Comparison of ENCODE assay signal across 18 cellular contexts in the genomic region with DNA sequence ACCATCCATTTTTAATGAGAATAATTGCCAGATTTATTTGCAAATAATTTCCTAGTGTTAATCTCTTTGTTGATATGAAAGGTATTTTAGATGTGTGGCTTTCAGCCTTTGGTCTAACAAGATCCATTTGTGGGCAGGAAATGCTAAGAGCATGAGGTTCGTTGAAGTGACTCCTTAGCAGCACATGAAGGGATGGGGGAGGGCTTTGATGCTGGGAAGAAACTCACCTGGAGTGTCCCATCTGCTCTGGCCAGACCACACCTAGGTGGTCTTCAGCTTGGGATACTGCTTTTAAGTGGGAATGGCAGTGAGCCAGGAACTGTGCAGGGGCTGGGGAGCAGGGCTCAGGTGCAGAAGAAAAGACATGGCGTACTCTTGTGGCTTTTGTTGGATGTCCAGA.
"Had no signal": no experiment of that assay in that cellular context is flagged by ENCODE, and none has a peak within 500 bp of the region (broad histone marks: within the 10 kb centered on the region; RNA-seq: fewer than 3 reads in every experiment).

No MANE protein-coding gene starts in this region.

- FAIRE-seq: frontal cortex, urothelium cell line had no signal

- H3K9me3 Mint-ChIP-seq: activated CD4-positive, alpha-beta T cell treated with anti-CD3 and anti-CD28 coated beads, Interleukin-2, amount 10 ng/mL, durations not matched to agents 24 days and 14 days; activated naive CD4-positive, alpha-beta T cell treated with anti-CD3 and anti-CD28 coated beads, Interleukin-2, amount 10 ng/mL, durations not matched to agents 7 days and 5 days; activated T-helper 2 cell treated with anti-CD3 and anti-CD28 coated beads, Interferon-gamma antibody, Interleukin-2, Interleukin-4, amounts not matched to agents 10 μg/mL and 5 μg/mL and 100 μg/mL, durations not matched to agents 14 hours and 24 hours and 36 hours had no signal

- DNase-seq: activated CD4-positive, alpha-beta T cell treated with anti-CD3 and anti-CD28 coated beads, Interleukin-2, amount 10 ng/mL, durations not matched to agents 24 days and 14 days; activated naive CD4-positive, alpha-beta T cell treated with anti-CD3 and anti-CD28 coated beads, Interleukin-2, amount 10 ng/mL, durations not matched to agents 7 days and 5 days; anterior cingulate cortex; colonic mucosa; effector CD4-positive, alpha-beta T cell; heart right ventricle; lower lobe of right lung; midbrain; posterior cingulate gyrus; SK-N-SH; stimulated activated CD4-positive, alpha-beta T cell treated with anti-CD3 and anti-CD28 coated beads, Interleukin-15, amount 100 ng/mL, for 24 hours; T-helper 1 cell; thyroid gland had no signal

- H3K27ac ChIP-seq: colonic mucosa, heart right ventricle, lower lobe of right lung, neutrophil, thyroid gland, VCaP had no signal

- H3K27me3 ChIP-seq: colonic mucosa, heart right ventricle, neutrophil, thyroid gland had no signal

- H3K27ac Mint-ChIP-seq: activated CD4-positive, alpha-beta T cell treated with anti-CD3 and anti-CD28 coated beads, Interleukin-2, amount 10 ng/mL, durations not matched to agents 24 days and 14 days; activated naive CD4-positive, alpha-beta T cell treated with anti-CD3 and anti-CD28 coated beads, Interleukin-2, amount 10 ng/mL, durations not matched to agents 7 days and 5 days; activated T-helper 2 cell treated with anti-CD3 and anti-CD28 coated beads, Interferon-gamma antibody, Interleukin-2, Interleukin-4, amounts not matched to agents 10 μg/mL and 5 μg/mL and 100 μg/mL, durations not matched to agents 14 hours and 24 hours and 36 hours had no signal

- H3K4me1 ChIP-seq: colonic mucosa, thyroid gland had no signal

- H3K4me2 ChIP-seq: SK-N-SH had no signal

- H3K9ac ChIP-seq: SK-N-SH had no signal

- H3K9me3 ChIP-seq: colonic mucosa, heart right ventricle, lower lobe of right lung, neutrophil, SK-N-SH, thyroid gland had no signal

- H3K4me3 ChIP-seq: colonic mucosa, heart right ventricle, lower lobe of right lung, thyroid gland had no signal

- ATAC-seq: heart right ventricle, lower lobe of right lung had no signal

- H3K27me3 Mint-ChIP-seq: activated CD4-positive, alpha-beta T cell treated with anti-CD3 and anti-CD28 coated beads, Interleukin-2, amount 10 ng/mL, durations not matched to agents 24 days and 14 days; activated naive CD4-positive, alpha-beta T cell treated with anti-CD3 and anti-CD28 coated beads, Interleukin-2, amount 10 ng/mL, durations not matched to agents 7 days and 5 days had no signal

- H3K4me3 Mint-ChIP-seq: activated CD4-positive, alpha-beta T cell treated with anti-CD3 and anti-CD28 coated beads, Interleukin-2, amount 10 ng/mL, durations not matched to agents 24 days and 14 days; activated naive CD4-positive, alpha-beta T cell treated with anti-CD3 and anti-CD28 coated beads, Interleukin-2, amount 10 ng/mL, durations not matched to agents 7 days and 5 days had no signal
